Comparison of ENCODE assay signal across 8 cellular contexts in genomic region chr1:150971583-150972416, GRCh38. TPM values are rescaled to one million over a fixed set of nuclear protein-coding genes. Genes with fewer than 3 reads are reported as not detected.
DNase-seq lines count a peak whose midpoint lies in the region; ATAC-seq lines count a peak whose summit lies in the region.

No MANE protein-coding gene starts in this region.

- H3K4me1 Mint-ChIP-seq in activated CD4-positive, alpha-beta T cell treated with anti-CD3 and anti-CD28 coated beads for 36 hours: peaks cover 47% of the 10 kb centered on the region
- H3K4me1 Mint-ChIP-seq in activated naive CD8-positive, alpha-beta T cell (ENCODE audit: low read depth): peaks cover 46% of the 10 kb centered on the region
- peaks cover 73% of the 10 kb centered on the region for H3K4me1 Mint-ChIP-seq in stimulated activated naive CD8-positive, alpha-beta T cell treated with anti-CD3 and anti-CD28 coated beads, Interleukin-15, amount 100 ng/mL, for 72 hours

- no peak for ATAC-seq in activated CD4-positive, alpha-beta T cell treated with anti-CD3 and anti-CD28 coated beads for 36 hours
- no peak for ATAC-seq in stimulated activated naive CD8-positive, alpha-beta T cell treated with anti-CD3 and anti-CD28 coated beads, Interleukin-15, amount 100 ng/mL, for 72 hours
- ATAC-seq in HG02763 (IDR thresholded peaks at IDR 0.05; ENCODE audit: unreplicated experiment): no peak

- H3K27ac Mint-ChIP-seq in activated CD4-positive, alpha-beta T cell treated with anti-CD3 and anti-CD28 coated beads for 36 hours: peak overlapping the region; percentile 87
- peak overlapping the region; percentile 90 for H3K27ac Mint-ChIP-seq in activated naive CD8-positive, alpha-beta T cell
- H3K27ac Mint-ChIP-seq in stimulated activated naive CD8-positive, alpha-beta T cell treated with anti-CD3 and anti-CD28 coated beads, Interleukin-15, amount 100 ng/mL, for 72 hours: peak overlapping the region; percentile 61 to 87

- peak overlapping the region; percentile 88 for H3K4me3 Mint-ChIP-seq in activated CD4-positive, alpha-beta T cell treated with anti-CD3 and anti-CD28 coated beads for 36 hours
- peak overlapping the region; percentile 93 for H3K4me3 Mint-ChIP-seq in activated naive CD8-positive, alpha-beta T cell
- peak overlapping the region; percentile 82 to 94 for H3K4me3 Mint-ChIP-seq in stimulated activated naive CD8-positive, alpha-beta T cell treated with anti-CD3 and anti-CD28 coated beads, Interleukin-15, amount 100 ng/mL, for 72 hours

- DNase-seq in activated CD4-positive, alpha-beta T cell treated with anti-CD3 and anti-CD28 coated beads for 36 hours: peak; percentile 24
- DNase-seq in activated CD4-positive, alpha-beta T cell treated with anti-CD3 and anti-CD28 coated beads for 4 hours: no peak
- peak; percentile 38 for DNase-seq in iPS-NIHi11 (ENCODE audit: low spot score)
- DNase-seq in stimulated activated naive CD8-positive, alpha-beta T cell treated with anti-CD3 and anti-CD28 coated beads, Interleukin-15, amount 100 ng/mL, for 72 hours: no peak
- no peak for DNase-seq in NCI-H345 (lab: John Stamatoyannopoulos, UW)
- no peak for DNase-seq in DMS79 (lab: John Stamatoyannopoulos, UW)

- H3K27me3 Mint-ChIP-seq in activated CD4-positive, alpha-beta T cell treated with anti-CD3 and anti-CD28 coated beads for 36 hours: no peaks in the 10 kb centered on the region
- no peaks in the 10 kb centered on the region for H3K27me3 Mint-ChIP-seq in activated naive CD8-positive, alpha-beta T cell
- H3K27me3 Mint-ChIP-seq in stimulated activated naive CD8-positive, alpha-beta T cell treated with anti-CD3 and anti-CD28 coated beads, Interleukin-15, amount 100 ng/mL, for 72 hours: no peaks in the 10 kb centered on the region

- no peaks in the 10 kb centered on the region for H3K9me3 Mint-ChIP-seq in activated CD4-positive, alpha-beta T cell treated with anti-CD3 and anti-CD28 coated beads for 36 hours (ENCODE audit: low read depth)
- H3K9me3 Mint-ChIP-seq in activated naive CD8-positive, alpha-beta T cell (ENCODE audit: low read depth): no peaks in the 10 kb centered on the region
- no peaks in the 10 kb centered on the region for H3K9me3 Mint-ChIP-seq in stimulated activated naive CD8-positive, alpha-beta T cell treated with anti-CD3 and anti-CD28 coated beads, Interleukin-15, amount 100 ng/mL, for 72 hours

- peaks cover 25% of the 10 kb centered on the region for H3K36me3 Mint-ChIP-seq in activated CD4-positive, alpha-beta T cell treated with anti-CD3 and anti-CD28 coated beads for 36 hours (ENCODE audit: low read depth)
- H3K36me3 Mint-ChIP-seq in activated naive CD8-positive, alpha-beta T cell: no peaks in the 10 kb centered on the region

- POLR2A ChIA-PET in activated CD4-positive, alpha-beta T cell treated with anti-CD3 and anti-CD28 coated beads for 36 hours (lab: Charles Lee): interaction anchor here (0.5 to 0.6 kb wide), 3 partner anchors 77 to 510 kb away, joined by 3 to 7 read pairs (median 3); no protein-coding TSS in a partner anchor

- intact Hi-C loops in activated CD4-positive, alpha-beta T cell treated with anti-CD3 and anti-CD28 coated beads for 36 hours (cut with DNase I, micrococcal nuclease): loop anchor here (10.0 kb wide), 2 partner anchors 277 to 507 kb away; partner anchors contain the start of gene GOLPH3L (in 1 of the 2)

- CTCF ChIA-PET in activated CD4-positive, alpha-beta T cell treated with anti-CD3 and anti-CD28 coated beads for 36 hours (lab: Charles Lee): interaction anchor here (0.6 to 1.4 kb wide), 3 partner anchors 9 to 692 kb away, joined by 3 read pairs; no protein-coding TSS in a partner anchor

RNA-seq across cellular contexts. Expression of gene CERS2, which starts 2.8 kb away (rescaled TPM):
- 100 to 1,000 TPM; 134 to 151 TPM for total RNA-seq in activated CD4-positive, alpha-beta T cell treated with anti-CD3 and anti-CD28 coated beads for 36 hours

RNA-seq across cellular contexts. Expression of gene ANXA9, which starts 10.3 kb away (rescaled TPM):
- total RNA-seq in activated CD4-positive, alpha-beta T cell treated with anti-CD3 and anti-CD28 coated beads for 36 hours: under 1 TPM; 0.27 to 0.28 TPM

RNA-seq across cellular contexts. Expression of gene MINDY1, which starts 34.9 kb away (rescaled TPM):
- 10 to 100 TPM; 16.2 to 20.3 TPM for total RNA-seq in activated CD4-positive, alpha-beta T cell treated with anti-CD3 and anti-CD28 coated beads for 36 hours

RNA-seq across cellular contexts. Expression of gene PRUNE1, which starts 36.4 kb away (rescaled TPM):
- total RNA-seq in activated CD4-positive, alpha-beta T cell treated with anti-CD3 and anti-CD28 coated beads for 36 hours: 10 to 100 TPM; 13.6 to 18.6 TPM

RNA-seq across cellular contexts. Expression of gene SETDB1, which starts 45.6 kb away (rescaled TPM):
- 10 to 100 TPM; 48.8 to 52.7 TPM for total RNA-seq in activated CD4-positive, alpha-beta T cell treated with anti-CD3 and anti-CD28 coated beads for 36 hours

Comparison
In these comparisons a context has a peak if more than half of its experiments do, and no peak if none do; other contexts are left out.
1. DNase-seq: peak in activated CD4-positive, alpha-beta T cell treated with anti-CD3 and anti-CD28 coated beads for 36 hours (single experiment) and iPS-NIHi11 (single experiment); none in activated CD4-positive, alpha-beta T cell treated with anti-CD3 and anti-CD28 coated beads for 4 hours (0 of 2), stimulated activated naive CD8-positive, alpha-beta T cell treated with anti-CD3 and anti-CD28 coated beads, Interleukin-15, amount 100 ng/mL, for 72 hours (0 of 2), NCI-H345 (single experiment) and DMS79 (single experiment).
2. Peak in every context shown above with its lines, with median percentiles within 50 percentile points of each other: H3K27ac Mint-ChIP-seq and H3K4me3 Mint-ChIP-seq.